In genomic region chr3:169863458-169863899, GRCh38 we compare ENCODE assay signal across 8 cellular contexts. TPM values are rescaled to one million over a fixed set of nuclear protein-coding genes. Genes with fewer than 3 reads are reported as not detected.
DNase-seq lines count a peak whose midpoint lies in the region; ATAC-seq and TF ChIP-seq lines count a peak whose summit lies in the region.

No MANE protein-coding gene starts in this region.

- peak; percentile 43 to 61 (median 50) for DNase-seq in CD4-positive, alpha-beta T cell
- DNase-seq in GM20000 (ENCODE audit: low spot score) (peak; percentile 58), KBM-7 (peak; percentile 91), Peyer's patch (peak; percentile 61 to 90 (median 69)), fibroblast of villous mesenchyme (ENCODE audit: low read depth) (peak; percentile 72), omental fat pad (ENCODE audit: low spot score) (peak; percentile 53), tibial nerve (ENCODE audit: low spot score in 2 of 2) (peak; percentile 38 to 78)

- peaks cover 0 to 10% (median 0%) of the 10 kb centered on the region in 3 donors for H3K36me3 ChIP-seq in Peyer's patch
- H3K36me3 ChIP-seq in tibial nerve, result no peaks in the 10 kb centered on the region

- H3K27me3 ChIP-seq in CD4-positive, alpha-beta T cell (ENCODE audit: control insufficient read depth, insufficient read depth, low read length), result no peaks in the 10 kb centered on the region
- no peaks in the 10 kb centered on the region for H3K27me3 ChIP-seq in Peyer's patch
- no peaks in the 10 kb centered on the region for H3K27me3 ChIP-seq in tibial nerve

- H3K9me3 Mint-ChIP-seq in CD4-positive, alpha-beta T cell, result no peaks in the 10 kb centered on the region
- H3K9me3 Mint-ChIP-seq in activated T-helper 17 cell treated with anti-CD3 and anti-CD28 coated beads, Interleukin-2, amount 50 U/mL, for 72 hours, result no peaks in the 10 kb centered on the region

- POLR2A ChIA-PET in CD4-positive, alpha-beta T cell (lab: Charles Lee), result interaction anchor here (0.8 to 3.2 kb wide), 2 partner anchors 14 to 103 kb away, joined by 4 to 15 read pairs; partner anchors contain the start of gene SEC62

- H3K9me3 ChIP-seq in CD4-positive, alpha-beta T cell (ENCODE audit: control insufficient read depth, low read length), result no peaks in the 10 kb centered on the region
- H3K9me3 ChIP-seq in Peyer's patch, result no peaks in the 10 kb centered on the region
- H3K9me3 ChIP-seq in tibial nerve, result no peaks in the 10 kb centered on the region

- TF ChIP-seq POLR2A in Peyer's patch (IDR thresholded peaks at IDR 0.05) (no peak), tibial nerve (IDR thresholded peaks at IDR 0.05) (no peak)

- H3K4me3 Mint-ChIP-seq in CD4-positive, alpha-beta T cell, result no peak overlapping the region
- no peak overlapping the region for H3K4me3 Mint-ChIP-seq in activated T-helper 17 cell treated with anti-CD3 and anti-CD28 coated beads, Interleukin-2, amount 50 U/mL, for 72 hours

- H3K36me3 Mint-ChIP-seq in CD4-positive, alpha-beta T cell (ENCODE audit: low read depth), result no peaks in the 10 kb centered on the region
- H3K36me3 Mint-ChIP-seq in activated T-helper 17 cell treated with anti-CD3 and anti-CD28 coated beads, Interleukin-2, amount 50 U/mL, for 72 hours (ENCODE audit: low read depth), result no peaks in the 10 kb centered on the region

- WGBS in tibial nerve, 2 donors, result 2 to 5% methylated on average over 6 of the region's 6 CpGs

- peaks cover 5% of the 10 kb centered on the region for H3K27me3 Mint-ChIP-seq in CD4-positive, alpha-beta T cell
- peaks cover 12% of the 10 kb centered on the region for H3K27me3 Mint-ChIP-seq in activated T-helper 17 cell treated with anti-CD3 and anti-CD28 coated beads, Interleukin-2, amount 50 U/mL, for 72 hours

- no peak for TF ChIP-seq EP300 in tibial nerve (IDR thresholded peaks at IDR 0.05)

- no peak overlapping the region for H3K27ac Mint-ChIP-seq in CD4-positive, alpha-beta T cell
- no peak overlapping the region for H3K27ac Mint-ChIP-seq in activated T-helper 17 cell treated with anti-CD3 and anti-CD28 coated beads, Interleukin-2, amount 50 U/mL, for 72 hours

- CTCF ChIA-PET in CD4-positive, alpha-beta T cell (lab: Charles Lee), result interaction anchor here (0.9 to 1.2 kb wide), 4 partner anchors 90 to 174 kb away, joined by 3 to 4 read pairs (median 3); partner anchors contain the start of gene MYNN

- H3K4me1 ChIP-seq in Peyer's patch, result peaks cover 0 to 16% (median 0%) of the 10 kb centered on the region in 4 donors
- peaks cover 0 to 4% (median 1%) of the 10 kb centered on the region in 4 donors for H3K4me1 ChIP-seq in tibial nerve

- no peak overlapping the region for H3K4me3 ChIP-seq in Peyer's patch
- no peak overlapping the region for H3K4me3 ChIP-seq in fibroblast of villous mesenchyme (ENCODE audit: low read depth, low read length)
- H3K4me3 ChIP-seq in tibial nerve, result no peak overlapping the region

- ATAC-seq in CD4-positive, alpha-beta T cell (ENCODE audit: poor library complexity), result peak; percentile 81
- ATAC-seq in activated T-helper 17 cell treated with anti-CD3 and anti-CD28 coated beads, Interleukin-2, amount 50 U/mL, for 72 hours (replicated peaks), result peak; percentile 77
- ATAC-seq in omental fat pad (ENCODE audit: low FRiP score), result peak; percentile 86

- intact Hi-C loops in CD4-positive, alpha-beta T cell (cut with DNase I, micrococcal nuclease), result loop anchor here (1.0 to 10.0 kb wide), 11 partner anchors 101 to 949 kb away; partner anchors contain the start of genes SEC62 (in 2 of the 2), GPR160 (in 1 of the 2) and PHC3 (in 1 of the 2)

- H3K27ac ChIP-seq in CD4-positive, alpha-beta T cell (ENCODE audit: low read depth, low read length), result no peak overlapping the region
- no peak overlapping the region for H3K27ac ChIP-seq in Peyer's patch
- H3K27ac ChIP-seq in tibial nerve, result no peak overlapping the region

- TF ChIP-seq CTCF in CD4-positive, alpha-beta T cell (IDR thresholded peaks at IDR 0.05), result peak; percentile 98
- TF ChIP-seq CTCF in GM20000 (IDR thresholded peaks at IDR 0.05; ENCODE audit: extremely low read depth, missing control alignments), result peak; percentile 95
- peak; percentile 81 to 98 (median 96) for TF ChIP-seq CTCF in Peyer's patch (IDR thresholded peaks at IDR 0.05)
- TF ChIP-seq CTCF in fibroblast of villous mesenchyme (IDR thresholded peaks at IDR 0.05; ENCODE audit: insufficient read depth, low read depth, low read length), result peak; percentile 93
- TF ChIP-seq CTCF in omental fat pad (IDR thresholded peaks at IDR 0.05), result peak in 2 of 3 donors; percentile 80 to 91
- TF ChIP-seq CTCF in tibial nerve (IDR thresholded peaks at IDR 0.05), result peak; percentile 65 to 81 (median 75)

- in situ Hi-C loops in KBM-7 (cut with MboI; ENCODE audit: low pct_unique_long_range_greater_than_20kb, low sequenced_read_pairs), result no loop called here

- peaks cover 29% of the 10 kb centered on the region for H3K4me1 Mint-ChIP-seq in CD4-positive, alpha-beta T cell (ENCODE audit: low read depth)
- no peaks in the 10 kb centered on the region for H3K4me1 Mint-ChIP-seq in activated T-helper 17 cell treated with anti-CD3 and anti-CD28 coated beads, Interleukin-2, amount 50 U/mL, for 72 hours

RNA-seq across cellular contexts. Expression of gene LRRC31, which starts 6.3 kb away (rescaled TPM):
- total RNA-seq in CD4-positive, alpha-beta T cell, result not detected
- total RNA-seq in Peyer's patch, result 10 to 100 TPM; 12.4 to 57.6 (median 28.4) TPM
- total RNA-seq in activated T-helper 17 cell treated with anti-CD3 and anti-CD28 coated beads, Interleukin-2, amount 50 U/mL, for 72 hours, result not detected
- total RNA-seq in fibroblast of villous mesenchyme, result not detected in 2 replicates
- not detected for total RNA-seq in omental fat pad
- total RNA-seq in tibial nerve, result not detected

RNA-seq across cellular contexts. Expression of gene SAMD7, which starts 47.9 kb away (rescaled TPM):
- not detected for total RNA-seq in CD4-positive, alpha-beta T cell
- total RNA-seq in Peyer's patch (not detected), fibroblast of villous mesenchyme (not detected in 2 replicates), omental fat pad (not detected), tibial nerve (not detected)
- total RNA-seq in activated T-helper 17 cell treated with anti-CD3 and anti-CD28 coated beads, Interleukin-2, amount 50 U/mL, for 72 hours, result not detected

RNA-seq across cellular contexts. Expression of gene LRRC34, which starts 50.8 kb away (rescaled TPM):
- under 1 TPM; 0.22 to 0.52 TPM for total RNA-seq in CD4-positive, alpha-beta T cell
- total RNA-seq in Peyer's patch (under 1 TPM in 2 of 4 donors, not detected in 2; 0.28 to 0.35 TPM), fibroblast of villous mesenchyme (3.5 and 4.3 TPM in 2 replicates), omental fat pad (10 to 100 TPM in 1 of 4 donors, 1 to 10 TPM in 3; 1.9 to 14.8 (median 2.7) TPM), tibial nerve (10 to 100 TPM in 1 of 4 donors, 1 to 10 TPM in 3; 2.5 to 10.3 (median 4.6) TPM)
- total RNA-seq in activated T-helper 17 cell treated with anti-CD3 and anti-CD28 coated beads, Interleukin-2, amount 50 U/mL, for 72 hours, result 1 to 10 TPM; 1.4 to 1.7 TPM

RNA-seq across cellular contexts. Expression of gene LRRIQ4, which starts 50.8 kb away (rescaled TPM):
- total RNA-seq in CD4-positive, alpha-beta T cell, result not detected
- total RNA-seq in Peyer's patch (not detected), fibroblast of villous mesenchyme (0.32 TPM in 1 of 2 replicates, not detected in the other), omental fat pad (under 1 TPM in 1 of 4 donors, not detected in 3; 0.25 TPM), tibial nerve (not detected)
- under 1 TPM; 0.13 TPM for total RNA-seq in activated T-helper 17 cell treated with anti-CD3 and anti-CD28 coated beads, Interleukin-2, amount 50 U/mL, for 72 hours

Comparison
In these comparisons a context has a peak if more than half of its experiments do, and no peak if none do; other contexts are left out.
1. RNA of gene LRRC31, which starts 6.3 kb away (total RNA-seq): 12.4 to 57.6 TPM in Peyer's patch; not detected in activated T-helper 17 cell treated with anti-CD3 and anti-CD28 coated beads, Interleukin-2, amount 50 U/mL, for 72 hours, not detected in CD4-positive, alpha-beta T cell, not detected in fibroblast of villous mesenchyme, not detected in omental fat pad and not detected in tibial nerve; every median in the first group is over 10 times any median in the second.
2. Peak in every context shown above with its lines, with median percentiles within 50 percentile points of each other: ATAC-seq, DNase-seq and CTCF ChIP-seq.